In the genomic region with DNA sequence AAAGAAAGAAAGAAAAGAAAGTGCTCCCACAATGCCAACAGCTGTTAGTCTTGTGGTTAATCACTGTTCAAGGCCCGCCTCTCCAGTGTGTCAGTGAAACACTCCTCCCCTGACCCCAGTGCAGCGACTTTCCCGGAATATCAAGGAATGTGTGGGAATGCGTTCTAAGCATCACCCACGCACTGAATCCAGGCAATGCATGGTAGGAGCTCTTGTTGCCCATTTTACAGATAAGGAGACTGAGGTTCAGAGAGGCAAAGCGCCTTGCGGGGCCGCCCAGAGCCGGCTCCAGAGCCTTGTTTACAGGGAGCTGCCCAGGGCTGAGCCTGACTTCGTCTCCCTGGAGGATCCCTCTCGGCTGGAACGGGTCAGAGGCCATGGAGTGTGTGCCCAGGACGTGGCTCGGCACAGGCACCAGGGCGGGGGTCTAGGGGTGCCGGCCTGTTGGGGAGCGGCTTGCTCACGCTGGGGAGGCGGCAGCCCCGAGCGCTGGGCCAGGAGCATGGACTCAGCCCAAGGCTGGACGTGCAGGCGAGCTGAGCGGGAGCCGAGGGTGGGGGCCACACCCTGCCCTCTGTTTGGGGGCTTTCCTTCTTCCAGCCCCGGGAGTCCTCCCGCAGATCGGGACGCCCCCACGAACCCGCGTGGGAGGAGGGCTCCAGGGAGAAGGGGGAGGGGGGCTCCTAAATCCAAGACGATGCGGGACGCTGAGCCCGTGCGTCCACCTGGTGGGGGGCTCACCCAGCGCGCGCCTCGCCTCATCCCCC, we compare ENCODE assay signal across 1 cellular context.
A peak's percentile ranks its signal among the peaks of the same experiment; 100 is the strongest.
TF ChIP-seq lines count a peak whose summit lies in the region.

No MANE protein-coding gene starts in this region.

TF ChIP-seq in GM12878, 131 proteins besides CTCF, POLR2A, EP300 and RAD21 (continued from another document and continues in another):
- no peak for TF ChIP-seq CUX1 (IDR thresholded peaks at IDR 0.05; ENCODE audit: insufficient replicate concordance, low read depth, low read length)
- no peak for TF ChIP-seq NFYA (IDR thresholded peaks at IDR 0.05; ENCODE audit: borderline replicate concordance, low read depth, low read length)
- no peak for TF ChIP-seq CREB1 (IDR thresholded peaks at IDR 0.05; ENCODE audit: low read depth)
- no peak for TF ChIP-seq POLR2AphosphoS5 (IDR thresholded peaks at IDR 0.05; ENCODE audit: low read length)
- no peak for TF ChIP-seq RELA (IDR thresholded peaks at IDR 0.05; ENCODE audit: borderline replicate concordance, partially characterized antibody)
- TF ChIP-seq EZH2 (IDR thresholded peaks at IDR 0.05; ENCODE audit: borderline replicate concordance, control insufficient read depth, low read depth, low read length), result no peak
- no peak for TF ChIP-seq SMAD1 (IDR thresholded peaks at IDR 0.05; ENCODE audit: low read depth, partially characterized antibody)
- no peak for TF ChIP-seq STAT3 (IDR thresholded peaks at IDR 0.05; ENCODE audit: low read depth, low read length)
- no peak for TF ChIP-seq HSF1 (IDR thresholded peaks at IDR 0.05; ENCODE audit: low read depth, low read length)
- TF ChIP-seq ZBED1 (IDR thresholded peaks at IDR 0.05; ENCODE audit: borderline replicate concordance), result no peak
- 0 out of 2 replicates have a peak, but pooled peaks have one; percentile 36 for TF ChIP-seq BACH1 (IDR thresholded peaks at IDR 0.05; ENCODE audit: borderline replicate concordance)
- no peak for TF ChIP-seq FOS (IDR thresholded peaks at IDR 0.05; ENCODE audit: borderline replicate concordance, extremely low read depth, insufficient read length)
- TF ChIP-seq IKZF2 (IDR thresholded peaks at IDR 0.05), result peak in 1 of 2 experiments; percentile 44; a peak in 2 of 4 replicates
- TF ChIP-seq BRCA1 (IDR thresholded peaks at IDR 0.05; ENCODE audit: low read depth, low read length), result no peak
- TF ChIP-seq USF2 (IDR thresholded peaks at IDR 0.05; ENCODE audit: borderline replicate concordance, low read depth, low read length), result no peak
- no peak for TF ChIP-seq KDM1A (IDR thresholded peaks at IDR 0.05; ENCODE audit: borderline replicate concordance)
- no peak for TF ChIP-seq MEF2A (IDR thresholded peaks at IDR 0.05; ENCODE audit: insufficient read depth, low read depth, low read length)
- TF ChIP-seq, protein P1, sequence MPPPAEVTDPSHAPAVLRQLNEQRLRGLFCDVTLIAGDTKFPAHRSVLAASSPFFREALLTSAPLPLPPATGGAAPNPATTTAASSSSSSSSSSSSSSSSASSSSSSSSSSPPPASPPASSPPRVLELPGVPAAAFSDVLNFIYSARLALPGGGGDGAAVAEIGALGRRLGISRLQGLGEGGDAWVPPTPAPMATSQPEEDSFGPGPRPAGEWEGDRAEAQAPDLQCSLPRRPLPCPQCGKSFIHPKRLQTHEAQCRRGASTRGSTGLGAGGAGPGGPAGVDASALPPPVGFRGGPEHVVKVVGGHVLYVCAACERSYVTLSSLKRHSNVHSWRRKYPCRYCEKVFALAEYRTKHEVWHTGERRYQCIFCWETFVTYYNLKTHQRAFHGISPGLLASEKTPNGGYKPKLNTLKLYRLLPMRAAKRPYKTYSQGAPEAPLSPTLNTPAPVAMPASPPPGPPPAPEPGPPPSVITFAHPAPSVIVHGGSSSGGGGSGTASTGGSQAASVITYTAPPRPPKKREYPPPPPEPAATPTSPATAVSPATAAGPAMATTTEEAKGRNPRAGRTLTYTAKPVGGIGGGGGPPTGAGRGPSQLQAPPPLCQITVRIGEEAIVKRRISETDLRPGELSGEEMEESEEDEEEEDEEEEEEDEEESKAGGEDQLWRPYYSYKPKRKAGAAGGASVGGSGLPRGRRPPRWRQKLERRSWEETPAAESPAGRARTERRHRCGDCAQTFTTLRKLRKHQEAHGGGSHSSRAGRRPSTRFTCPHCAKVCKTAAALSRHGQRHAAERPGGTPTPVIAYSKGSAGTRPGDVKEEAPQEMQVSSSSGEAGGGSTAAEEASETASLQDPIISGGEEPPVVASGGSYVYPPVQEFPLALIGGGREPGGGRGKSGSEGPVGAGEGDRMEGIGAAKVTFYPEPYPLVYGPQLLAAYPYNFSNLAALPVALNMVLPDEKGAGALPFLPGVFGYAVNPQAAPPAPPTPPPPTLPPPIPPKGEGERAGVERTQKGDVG (CRISPR knock-in tag; IDR thresholded peaks at IDR 0.05), result no peak
- TF ChIP-seq, protein P2, sequence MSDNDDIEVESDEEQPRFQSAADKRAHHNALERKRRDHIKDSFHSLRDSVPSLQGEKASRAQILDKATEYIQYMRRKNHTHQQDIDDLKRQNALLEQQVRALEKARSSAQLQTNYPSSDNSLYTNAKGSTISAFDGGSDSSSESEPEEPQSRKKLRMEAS (IDR thresholded peaks at IDR 0.05; ENCODE audit: low read depth, low read length), result no peak
- TF ChIP-seq, protein P3, sequence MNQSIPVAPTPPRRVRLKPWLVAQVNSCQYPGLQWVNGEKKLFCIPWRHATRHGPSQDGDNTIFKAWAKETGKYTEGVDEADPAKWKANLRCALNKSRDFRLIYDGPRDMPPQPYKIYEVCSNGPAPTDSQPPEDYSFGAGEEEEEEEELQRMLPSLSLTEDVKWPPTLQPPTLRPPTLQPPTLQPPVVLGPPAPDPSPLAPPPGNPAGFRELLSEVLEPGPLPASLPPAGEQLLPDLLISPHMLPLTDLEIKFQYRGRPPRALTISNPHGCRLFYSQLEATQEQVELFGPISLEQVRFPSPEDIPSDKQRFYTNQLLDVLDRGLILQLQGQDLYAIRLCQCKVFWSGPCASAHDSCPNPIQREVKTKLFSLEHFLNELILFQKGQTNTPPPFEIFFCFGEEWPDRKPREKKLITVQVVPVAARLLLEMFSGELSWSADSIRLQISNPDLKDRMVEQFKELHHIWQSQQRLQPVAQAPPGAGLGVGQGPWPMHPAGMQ (IDR thresholded peaks at IDR 0.05; ENCODE audit: borderline replicate concordance), result no peak
- TF ChIP-seq, protein P4, sequence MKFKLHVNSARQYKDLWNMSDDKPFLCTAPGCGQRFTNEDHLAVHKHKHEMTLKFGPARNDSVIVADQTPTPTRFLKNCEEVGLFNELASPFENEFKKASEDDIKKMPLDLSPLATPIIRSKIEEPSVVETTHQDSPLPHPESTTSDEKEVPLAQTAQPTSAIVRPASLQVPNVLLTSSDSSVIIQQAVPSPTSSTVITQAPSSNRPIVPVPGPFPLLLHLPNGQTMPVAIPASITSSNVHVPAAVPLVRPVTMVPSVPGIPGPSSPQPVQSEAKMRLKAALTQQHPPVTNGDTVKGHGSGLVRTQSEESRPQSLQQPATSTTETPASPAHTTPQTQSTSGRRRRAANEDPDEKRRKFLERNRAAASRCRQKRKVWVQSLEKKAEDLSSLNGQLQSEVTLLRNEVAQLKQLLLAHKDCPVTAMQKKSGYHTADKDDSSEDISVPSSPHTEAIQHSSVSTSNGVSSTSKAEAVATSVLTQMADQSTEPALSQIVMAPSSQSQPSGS (IDR thresholded peaks at IDR 0.05; ENCODE audit: low read length), result no peak
- TF ChIP-seq GABPA (IDR thresholded peaks at IDR 0.05; ENCODE audit: low read depth), result no peak
- no peak for TF ChIP-seq TCF3 (IDR thresholded peaks at IDR 0.05; ENCODE audit: borderline replicate concordance, insufficient read depth, low read depth, low read length)
- TF ChIP-seq SRF (IDR thresholded peaks at IDR 0.05; ENCODE audit: low read depth in 2 of 2, low read length in 2 of 2), result no peak
- TF ChIP-seq SMAD5 (IDR thresholded peaks at IDR 0.05; ENCODE audit: low read depth), result no peak
- TF ChIP-seq BCL11A (IDR thresholded peaks at IDR 0.05; ENCODE audit: low read depth, low read length), result no peak
- TF ChIP-seq, protein P5, sequence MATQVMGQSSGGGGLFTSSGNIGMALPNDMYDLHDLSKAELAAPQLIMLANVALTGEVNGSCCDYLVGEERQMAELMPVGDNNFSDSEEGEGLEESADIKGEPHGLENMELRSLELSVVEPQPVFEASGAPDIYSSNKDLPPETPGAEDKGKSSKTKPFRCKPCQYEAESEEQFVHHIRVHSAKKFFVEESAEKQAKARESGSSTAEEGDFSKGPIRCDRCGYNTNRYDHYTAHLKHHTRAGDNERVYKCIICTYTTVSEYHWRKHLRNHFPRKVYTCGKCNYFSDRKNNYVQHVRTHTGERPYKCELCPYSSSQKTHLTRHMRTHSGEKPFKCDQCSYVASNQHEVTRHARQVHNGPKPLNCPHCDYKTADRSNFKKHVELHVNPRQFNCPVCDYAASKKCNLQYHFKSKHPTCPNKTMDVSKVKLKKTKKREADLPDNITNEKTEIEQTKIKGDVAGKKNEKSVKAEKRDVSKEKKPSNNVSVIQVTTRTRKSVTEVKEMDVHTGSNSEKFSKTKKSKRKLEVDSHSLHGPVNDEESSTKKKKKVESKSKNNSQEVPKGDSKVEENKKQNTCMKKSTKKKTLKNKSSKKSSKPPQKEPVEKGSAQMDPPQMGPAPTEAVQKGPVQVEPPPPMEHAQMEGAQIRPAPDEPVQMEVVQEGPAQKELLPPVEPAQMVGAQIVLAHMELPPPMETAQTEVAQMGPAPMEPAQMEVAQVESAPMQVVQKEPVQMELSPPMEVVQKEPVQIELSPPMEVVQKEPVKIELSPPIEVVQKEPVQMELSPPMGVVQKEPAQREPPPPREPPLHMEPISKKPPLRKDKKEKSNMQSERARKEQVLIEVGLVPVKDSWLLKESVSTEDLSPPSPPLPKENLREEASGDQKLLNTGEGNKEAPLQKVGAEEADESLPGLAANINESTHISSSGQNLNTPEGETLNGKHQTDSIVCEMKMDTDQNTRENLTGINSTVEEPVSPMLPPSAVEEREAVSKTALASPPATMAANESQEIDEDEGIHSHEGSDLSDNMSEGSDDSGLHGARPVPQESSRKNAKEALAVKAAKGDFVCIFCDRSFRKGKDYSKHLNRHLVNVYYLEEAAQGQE (IDR thresholded peaks at IDR 0.05; ENCODE audit: low read depth, low read length), result no peak
- TF ChIP-seq YBX1 (IDR thresholded peaks at IDR 0.05), result no peak
- TF ChIP-seq TARDBP (IDR thresholded peaks at IDR 0.05; ENCODE audit: borderline replicate concordance), result no peak
- TF ChIP-seq BCLAF1 (IDR thresholded peaks at IDR 0.05), result no peak
- no peak for TF ChIP-seq SREBF1 (IDR thresholded peaks at IDR 0.05; ENCODE audit: low read length)
- TF ChIP-seq BHLHE40 (IDR thresholded peaks at IDR 0.05; ENCODE audit: borderline replicate concordance in 1 of 2, low read depth in 2 of 2, low read length in 1 of 2), result 0 out of 4 replicates have a peak, but pooled peaks of 1 of the 2 experiments have one; percentile 5
- TF ChIP-seq ZNF622 (IDR thresholded peaks at IDR 0.05), result no peak
